Comparison of ENCODE assay signal across 19 cellular contexts in the genomic region with DNA sequence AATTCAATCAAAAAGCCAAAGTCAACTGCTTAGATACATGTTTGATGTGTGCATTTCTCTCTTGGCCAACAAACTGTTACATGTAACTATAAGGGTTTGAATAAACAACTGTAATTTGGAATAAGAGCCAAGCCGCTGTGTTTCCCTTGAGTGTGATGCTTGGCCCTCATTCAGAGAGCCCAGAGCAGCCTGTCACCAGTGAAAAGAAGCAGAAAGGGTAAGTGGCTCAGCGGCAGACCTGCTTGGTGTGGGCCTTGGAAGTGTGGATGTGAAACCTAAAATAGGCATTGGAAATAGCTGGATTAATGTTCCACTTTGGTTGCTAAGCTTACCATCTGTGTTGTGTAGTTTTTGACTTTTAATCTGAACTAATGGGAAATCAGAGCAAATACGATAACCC.
A peak's percentile ranks its signal among the peaks of the same experiment; 100 is the strongest.
DNase-seq lines count a peak whose midpoint lies in the region; ATAC-seq and TF ChIP-seq lines count a peak whose summit lies in the region.
"Had no signal": no experiment of that assay in that cellular context is flagged by ENCODE, and none has a peak within 500 bp of the region (broad histone marks: within the 10 kb centered on the region; RNA-seq: fewer than 3 reads in every experiment).

No MANE protein-coding gene starts in this region.

- H3K4me2 ChIP-seq in GM23338 (no peak overlapping the region), trophoblast cell (ENCODE audit: low read length) (no peak overlapping the region)

- no peaks in the 10 kb centered on the region; the same call in 2 of the 3 replicates for H3K9me3 Mint-ChIP-seq in GM23338

- no peaks in the 10 kb centered on the region for H3F3A ChIP-seq in GM23338 (replicated peaks; ENCODE audit: low read depth)

- no peaks in the 10 kb centered on the region for H3K9me3 ChIP-seq in trophoblast cell (ENCODE audit: insufficient read depth, low read depth, low read length)
- no peaks in the 10 kb centered on the region for H3K9me3 ChIP-seq in vagina
- H3K9me3 ChIP-seq: Caco-2 had no signal

- no CpG with 5 or more reads among the region's 3 CpGs for WGBS in trophoblast cell (ENCODE audit: extremely low coverage, insufficient coverage, insufficient read length)

- H3K27me3 Mint-ChIP-seq in GM23338 (ENCODE audit: insufficient read depth, low read depth, poor library complexity): no peaks in the 10 kb centered on the region
- H3K27me3 Mint-ChIP-seq: CD4-positive, alpha-beta T cell; T-cell had no signal

- H3K4me3 ChIP-seq in GM23338: no peak overlapping the region
- H3K4me3 ChIP-seq in trophoblast cell (ENCODE audit: low read depth, low read length): no peak overlapping the region
- H3K4me3 ChIP-seq in vagina: no peak overlapping the region
- H3K4me3 ChIP-seq: K562 had no signal

- H2BK5ac ChIP-seq in trophoblast cell (ENCODE audit: low read depth, low read length, poor library complexity): no peak overlapping the region

- H3K18ac ChIP-seq in trophoblast cell (ENCODE audit: low read length): no peak overlapping the region

- ATAC-seq in GM23338: no peak
- ATAC-seq: K562, SK-N-SH treated with all-trans-retinoic acid at 6 μM for 48 hours, T-cell had no signal

- no peak overlapping the region for H4K91ac ChIP-seq in trophoblast cell (ENCODE audit: low read depth, low read length)

- no peaks in the 10 kb centered on the region for H3K4me1 Mint-ChIP-seq in GM23338
- H3K4me1 Mint-ChIP-seq: T-cell had no signal

- intact Hi-C loops in vagina (cut with DNase I): no loop called here

- no peaks in the 10 kb centered on the region for H3K79me1 ChIP-seq in trophoblast cell (ENCODE audit: low read length)

- H2AK5ac ChIP-seq in trophoblast cell (ENCODE audit: low read length): no peak overlapping the region

- no peak overlapping the region for H2BK120ac ChIP-seq in trophoblast cell (ENCODE audit: insufficient read depth, low read length, poor library complexity)

- H4K20me1 ChIP-seq in GM23338 (replicated peaks; ENCODE audit: insufficient read depth): no peaks in the 10 kb centered on the region

- no peaks in the 10 kb centered on the region for H3K36me3 ChIP-seq in GM23338 (ENCODE audit: insufficient read depth)
- no peaks in the 10 kb centered on the region for H3K36me3 ChIP-seq in trophoblast cell (ENCODE audit: control insufficient read depth in 1 of 2, insufficient read depth in 2 of 2, low read length in 2 of 2)
- H3K36me3 ChIP-seq in vagina: no peaks in the 10 kb centered on the region

- no peak overlapping the region for H3K4me3 Mint-ChIP-seq in GM23338
- H3K4me3 Mint-ChIP-seq: CD4-positive, alpha-beta T cell; T-cell had no signal

- H3K27ac ChIP-seq in GM23338 (ENCODE audit: low read depth) (no peak overlapping the region), trophoblast cell (ENCODE audit: low read depth, low read length) (no peak overlapping the region), vagina (no peak overlapping the region)

- H3K9ac ChIP-seq in trophoblast cell (ENCODE audit: low read length): no peak overlapping the region

- DNase-seq in NCI-H345 (lab: John Stamatoyannopoulos, UW) (peak; percentile 37), NCI-H345 treated with DMSO at 0.1 percent for 48 hours (lab: John Stamatoyannopoulos, UW; ENCODE audit: unreplicated experiment) (no peak), GM23338 (ENCODE audit: low spot score) (peak; percentile 4), NCI-H524 treated with DMSO at 0.1 percent for 48 hours (lab: John Stamatoyannopoulos, UW) (peak; percentile 61), left kidney (ENCODE audit: low read depth, low spot score) (peak; percentile 2), trophoblast cell (no peak), NOMO-1 treated with dmso at 0.1 percent for 144 hours (lab: John Stamatoyannopoulos, UW; ENCODE audit: unreplicated experiment) (no peak), vagina (ENCODE audit: extremely low spot score in 2 of 2) (no peak)
- DNase-seq: Caco-2; CD4-positive, alpha-beta T cell; DMS79; NCI-H1105 treated with DMSO at 0.1 percent for 48 hours; NCI-H1694; NCI-H2171 treated with DMSO at 0.1 percent for 48 hours; NCI-H510A; SHP77 treated with DMSO at 0.1 percent for 48 hours; T-cell had no signal

- no peak overlapping the region for H3K4ac ChIP-seq in trophoblast cell (ENCODE audit: low read depth, low read length)

- H2AFZ ChIP-seq in GM23338 (no peak overlapping the region), trophoblast cell (ENCODE audit: insufficient read depth, low read length, poor library complexity) (no peak overlapping the region)

- H3K79me2 ChIP-seq in GM23338 (replicated peaks; ENCODE audit: insufficient read depth): no peaks in the 10 kb centered on the region
- H3K79me2 ChIP-seq in trophoblast cell (ENCODE audit: control insufficient read depth, insufficient read depth, low read length, poor library complexity): no peaks in the 10 kb centered on the region

- H3K36me3 Mint-ChIP-seq in GM23338 (ENCODE audit: low read depth): no peaks in the 10 kb centered on the region
- H3K36me3 Mint-ChIP-seq: T-cell had no signal

- H3K4me1 ChIP-seq in GM23338 (ENCODE audit: insufficient read depth) (no peaks in the 10 kb centered on the region), trophoblast cell (ENCODE audit: control insufficient read depth in 1 of 2, insufficient read depth in 2 of 2, low read length in 2 of 2) (no peaks in the 10 kb centered on the region), vagina (no peaks in the 10 kb centered on the region)
- H3K4me1 ChIP-seq: Caco-2 had no signal

- no peaks in the 10 kb centered on the region; the same call in 1 of the 2 replicates for H3K9me2 ChIP-seq in GM23338 (ENCODE audit: insufficient read depth)

- no peak overlapping the region for H4K8ac ChIP-seq in trophoblast cell (ENCODE audit: low read depth, low read length)

- H3K14ac ChIP-seq in trophoblast cell (ENCODE audit: low read length): no peak overlapping the region

- TF ChIP-seq CTCF in GM23338 (conservative IDR thresholded peaks at IDR 0.05; ENCODE audit: low read depth in 2 of 2) (no peak), vagina (IDR thresholded peaks at IDR 0.05) (no peak)

- H3K27me3 ChIP-seq in GM23338 (ENCODE audit: insufficient read depth) (no peaks in the 10 kb centered on the region), trophoblast cell (ENCODE audit: insufficient read depth, low read length) (no peaks in the 10 kb centered on the region), vagina (no peaks in the 10 kb centered on the region)

- H2BK12ac ChIP-seq in trophoblast cell (ENCODE audit: low read length): no peak overlapping the region

- H3K23ac ChIP-seq in trophoblast cell (ENCODE audit: low read length): no peak overlapping the region

- no peak overlapping the region for H3K27ac Mint-ChIP-seq in GM23338
- H3K27ac Mint-ChIP-seq: CD4-positive, alpha-beta T cell; T-cell had no signal

- H4K12ac ChIP-seq in trophoblast cell (ENCODE audit: low read depth, low read length): no peak overlapping the region

- TF ChIP-seq POLR2A in vagina (IDR thresholded peaks at IDR 0.05): no peak

TF ChIP-seq in GM23338, 12 proteins besides CTCF, POLR2A, EP300 and RAD21 (continues in another document):
- TF ChIP-seq ZNF331 (CRISPR knock-in tag; IDR thresholded peaks at IDR 0.05; ENCODE audit: low read depth) (no peak), ZNF114 (CRISPR knock-in tag; IDR thresholded peaks at IDR 0.05) (no peak), POLR2AphosphoS5 (IDR thresholded peaks at IDR 0.05; ENCODE audit: low read depth) (no peak)
- TF ChIP-seq, protein P1, sequence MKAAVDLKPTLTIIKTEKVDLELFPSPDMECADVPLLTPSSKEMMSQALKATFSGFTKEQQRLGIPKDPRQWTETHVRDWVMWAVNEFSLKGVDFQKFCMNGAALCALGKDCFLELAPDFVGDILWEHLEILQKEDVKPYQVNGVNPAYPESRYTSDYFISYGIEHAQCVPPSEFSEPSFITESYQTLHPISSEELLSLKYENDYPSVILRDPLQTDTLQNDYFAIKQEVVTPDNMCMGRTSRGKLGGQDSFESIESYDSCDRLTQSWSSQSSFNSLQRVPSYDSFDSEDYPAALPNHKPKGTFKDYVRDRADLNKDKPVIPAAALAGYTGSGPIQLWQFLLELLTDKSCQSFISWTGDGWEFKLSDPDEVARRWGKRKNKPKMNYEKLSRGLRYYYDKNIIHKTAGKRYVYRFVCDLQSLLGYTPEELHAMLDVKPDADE (IDR thresholded peaks at IDR 0.05): no peak

Comparison
In these comparisons a context has a peak if more than half of its experiments do, and no peak if none do; other contexts are left out.
1. DNase-seq: peak in NCI-H345 (single experiment), GM23338 (single experiment), NCI-H524 treated with DMSO at 0.1 percent for 48 hours (single experiment) and left kidney (single experiment); none in NCI-H345 treated with DMSO at 0.1 percent for 48 hours (single experiment), trophoblast cell (0 of 2), NOMO-1 treated with dmso at 0.1 percent for 144 hours (single experiment) and vagina (0 of 2).